Comparison of ENCODE assay signal across 9 cellular contexts in the genomic region with DNA sequence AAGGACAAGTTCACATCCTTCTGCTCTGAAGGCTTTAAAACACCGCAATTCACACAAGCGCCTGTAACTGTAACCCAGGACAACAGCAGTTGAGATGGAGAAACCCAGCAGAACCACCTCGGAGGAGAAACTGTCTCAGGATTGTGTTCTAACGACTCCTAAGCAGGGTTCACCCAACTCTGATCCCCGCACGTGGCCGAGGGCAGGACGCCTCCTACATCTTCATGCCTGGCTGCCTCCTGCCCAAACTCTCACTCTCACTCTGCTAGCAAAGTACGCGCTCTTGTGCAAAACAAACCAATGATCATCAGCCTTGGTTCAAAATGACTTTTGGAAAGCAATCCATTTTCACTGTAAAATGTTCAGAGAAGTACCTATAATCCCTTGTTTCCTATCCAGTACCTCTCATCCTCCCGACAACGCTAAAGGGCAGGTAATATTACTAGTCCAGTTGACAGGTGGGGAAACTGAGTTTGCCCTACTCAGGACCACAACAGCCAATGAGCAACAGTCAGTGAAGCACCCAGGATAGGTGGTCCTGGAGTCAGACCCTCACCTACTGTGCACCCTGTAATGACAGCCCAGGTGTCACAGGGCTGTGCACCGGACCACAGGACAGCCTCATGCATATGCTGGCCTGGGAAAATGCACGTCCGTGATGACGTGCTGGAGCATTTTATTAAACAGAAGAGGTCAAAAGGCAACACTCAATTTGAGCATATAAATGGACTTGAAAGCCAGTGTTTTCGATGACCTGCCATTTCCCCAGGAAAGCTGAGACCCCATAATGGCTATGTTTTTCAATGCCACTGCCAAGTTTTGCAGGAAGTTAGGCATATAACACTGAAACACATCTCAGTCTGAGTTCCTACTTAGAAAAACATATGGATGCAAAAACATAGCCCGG. TPM values are rescaled to one million over a fixed set of nuclear protein-coding genes. Genes with fewer than 3 reads are reported as not detected.
DNase-seq lines count a peak whose midpoint lies in the region; ATAC-seq and TF ChIP-seq lines count a peak whose summit lies in the region.
"Had no signal": no experiment of that assay in that cellular context is flagged by ENCODE, and none has a peak within 500 bp of the region (broad histone marks: within the 10 kb centered on the region; RNA-seq: fewer than 3 reads in every experiment).

No MANE protein-coding gene starts in this region.

- H2AFZ ChIP-seq in parathyroid adenoma, result peak overlapping the region; percentile 1

- peak; percentile 39 for TF ChIP-seq POLR2A in GM15510 (IDR thresholded peaks at IDR 0.05; ENCODE audit: borderline replicate concordance, extremely low read depth, insufficient read length)

- H3K27me3 ChIP-seq in HL-60 (ENCODE audit: insufficient read depth, poor library complexity, severe bottlenecking) (no peaks in the 10 kb centered on the region), parathyroid adenoma (ENCODE audit: control insufficient read depth, insufficient read depth, low read length) (no peaks in the 10 kb centered on the region)

- DNase-seq in HL-60 (ENCODE audit: low read depth in 1 of 2, low spot score in 1 of 2) (peak in 1 of 2 experiments; percentile 24), dermis blood vessel endothelial cell (peak; percentile 98), SHP77 (lab: John Stamatoyannopoulos, UW) (no peak)
- no peak for DNase-seq in activated naive CD4-positive, alpha-beta T cell treated with Interleukin-2 at 50 U/mL for 16 hours

- no peak for ATAC-seq in GM18517 (IDR thresholded peaks at IDR 0.05; ENCODE audit: unreplicated experiment)
- no peak for ATAC-seq in HG03159 (IDR thresholded peaks at IDR 0.05; ENCODE audit: unreplicated experiment)

- no peaks in the 10 kb centered on the region for H3K36me3 ChIP-seq in parathyroid adenoma (ENCODE audit: control insufficient read depth, insufficient read depth, low read length)

- no peaks in the 10 kb centered on the region for H3K9me3 ChIP-seq in parathyroid adenoma (ENCODE audit: control insufficient read depth, low read length)

- H3K4me3 ChIP-seq in HL-60 (replicated peaks; ENCODE audit: insufficient read depth, low read length), result no peak overlapping the region
- H3K4me3 ChIP-seq in parathyroid adenoma (ENCODE audit: low read depth, low read length), result peak overlapping the region; percentile 14

- no peak for TF ChIP-seq CTCF in HL-60 (IDR thresholded peaks at IDR 0.05; ENCODE audit: insufficient read depth, low read length)
- TF ChIP-seq CTCF in parathyroid adenoma (IDR thresholded peaks at IDR 0.05), result no peak

- peaks cover 73% of the 10 kb centered on the region for H3K79me2 ChIP-seq in parathyroid adenoma

- H3K4me2 ChIP-seq in parathyroid adenoma (ENCODE audit: low read length), result peak overlapping the region; percentile 26

- no peak overlapping the region for H3K9ac ChIP-seq in parathyroid adenoma

- H3K4me1 ChIP-seq in parathyroid adenoma, result peaks cover 22% of the 10 kb centered on the region

- H3K27ac ChIP-seq in HL-60 (replicated peaks) (peak overlapping the region; percentile 81), parathyroid adenoma (peak overlapping the region; percentile 27)

RNA-seq across cellular contexts. Expression of gene EPS15L1, which starts 25.4 kb away (rescaled TPM):
- total RNA-seq in dermis blood vessel endothelial cell, result 8.7 and 11.8 TPM in 2 replicates

RNA-seq across cellular contexts. Expression of gene CALR3, which starts 49.6 kb away (rescaled TPM):
- total RNA-seq in dermis blood vessel endothelial cell, result not detected in 2 replicates
- total RNA-seq: M059J had no signal

RNA-seq across cellular contexts. Expression of gene C19orf44, which starts 49.8 kb away (rescaled TPM):
- total RNA-seq in dermis blood vessel endothelial cell, result 3.1 and 5.3 TPM in 2 replicates
